In genomic region chr19:32885255-32885654, GRCh38 we compare ENCODE assay signal across 5 cellular contexts. TPM values are rescaled to one million over a fixed set of nuclear protein-coding genes. Genes with fewer than 3 reads are reported as not detected.
"Had no signal": no experiment of that assay in that cellular context is flagged by ENCODE, and none has a peak within 500 bp of the region (broad histone marks: within the 10 kb centered on the region; RNA-seq: fewer than 3 reads in every experiment).

No MANE protein-coding gene starts in this region.

RNA-seq across cellular contexts. Expression of gene SLC7A9, which starts 15.7 kb away (rescaled TPM):
- total RNA-seq: M059J, PC-3, Right ventricle myocardium superior, SJSA1 had no signal
- polyA plus RNA-seq: SK-N-SH had no signal
